ENCODE assay signal across 14 cellular contexts in the genomic region with DNA sequence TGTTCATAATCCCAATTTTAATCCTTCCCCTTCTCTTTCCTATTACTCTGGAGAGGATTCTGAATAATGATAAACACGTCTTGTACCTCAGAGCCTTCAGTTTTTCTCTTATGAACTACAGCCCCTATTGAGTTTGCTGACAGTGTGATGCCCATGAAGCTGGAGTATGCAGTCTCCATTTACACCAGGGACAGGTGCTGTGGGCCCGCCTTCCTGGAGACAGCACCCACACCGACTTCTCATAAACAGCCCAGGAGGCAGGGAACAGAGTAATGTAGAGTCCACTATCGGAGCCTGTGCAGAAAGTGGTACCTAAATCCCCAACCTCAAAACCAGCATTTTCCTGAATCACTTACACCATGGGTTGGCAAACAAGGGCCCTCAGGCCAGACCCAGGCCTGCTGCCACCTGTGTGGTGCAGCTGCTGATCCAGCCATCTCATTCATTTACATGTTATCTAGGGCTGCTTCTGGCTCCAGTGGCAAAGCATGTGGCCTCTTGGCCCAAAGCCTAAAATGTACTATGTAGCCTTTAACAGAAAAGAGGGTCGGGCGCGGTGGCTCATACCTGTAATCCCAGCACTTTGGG.
DNase-seq lines count a peak whose midpoint lies in the region; ATAC-seq and TF ChIP-seq lines count a peak whose summit lies in the region.
"Had no signal": no experiment of that assay in that cellular context is flagged by ENCODE, and none has a peak within 500 bp of the region (broad histone marks: within the 10 kb centered on the region; RNA-seq: fewer than 3 reads in every experiment).

No MANE protein-coding gene starts in this region.

- peak overlapping the region; percentile 60 for H3K27ac ChIP-seq in DND-41 (ENCODE audit: low read length)
- H3K27ac ChIP-seq in mammary epithelial cell (ENCODE audit: insufficient read depth, low read depth, low read length), result no peak overlapping the region
- H3K27ac ChIP-seq: colonic mucosa, parathyroid adenoma, thyroid gland had no signal

- DNase-seq in DND-41 (peak; percentile 50), T-cell (peak in 7 of 34 experiments; percentile 4 to 17 (median 9)), endothelial cell (ENCODE audit: low spot score) (no peak), mammary epithelial cell (no peak), D341Med (ENCODE audit: low spot score) (no peak), NCI-H1694 (lab: John Stamatoyannopoulos, UW) (no peak), cerebellar nuclear complex (lab: John Stamatoyannopoulos, UW) (no peak)
- DNase-seq: activated CD4-positive, CD25-positive, alpha-beta regulatory T cell treated with anti-CD3 and anti-CD28 coated beads, Interleukin-2, amount 50 U/mL, for 72 hours; colonic mucosa; NCI-H1092; PC-3; thyroid gland had no signal

- no peaks in the 10 kb centered on the region for H3K27me3 Mint-ChIP-seq in T-cell
- peaks cover 3% of the 10 kb centered on the region for H3K27me3 Mint-ChIP-seq in endothelial cell (ENCODE audit: unreplicated experiment)

- H3K27me3 ChIP-seq in DND-41 (ENCODE audit: insufficient read depth, low read length, poor library complexity) (no peaks in the 10 kb centered on the region), mammary epithelial cell (ENCODE audit: insufficient read depth, low read length) (no peaks in the 10 kb centered on the region)
- H3K27me3 ChIP-seq: colonic mucosa, thyroid gland had no signal

- H3K9ac ChIP-seq in DND-41 (ENCODE audit: low read depth, low read length), result peak overlapping the region; percentile 20
- H3K9ac ChIP-seq in mammary epithelial cell (ENCODE audit: insufficient read depth, low read length), result no peak overlapping the region
- H3K9ac ChIP-seq: parathyroid adenoma had no signal

- dilution Hi-C loops in mammary epithelial cell (cut with HindIII; ENCODE audit: low sequenced_read_pairs), result no loop called here

- TF ChIP-seq CTCF in DND-41 (IDR thresholded peaks at IDR 0.05; ENCODE audit: borderline replicate concordance, extremely low read depth, low read length, poor library complexity, severe bottlenecking) (peak; percentile 20), endothelial cell (IDR thresholded peaks at IDR 0.05; ENCODE audit: unreplicated experiment) (no peak), mammary epithelial cell (conservative IDR thresholded peaks at IDR 0.05 in 1 of 2, IDR thresholded peaks at IDR 0.05 in 1 of 2; ENCODE audit: extremely low read depth in 1 of 2, insufficient read depth in 1 of 2, low read depth in 1 of 2, low read length in 2 of 2) (no peak)

- in situ Hi-C loops in mammary epithelial cell (cut with MboI; ENCODE audit: low sequenced_read_pairs in 2 of 2), result no loop called here

- POLR2A ChIA-PET in T-cell (lab: Charles Lee), result interaction anchor here (0.5 to 0.6 kb wide), 3 partner anchors 22 to 32 kb away, joined by 3 read pairs; no protein-coding TSS in a partner anchor

- H3K4me1 ChIP-seq in DND-41 (ENCODE audit: insufficient read depth, low read length), result peaks cover 32% of the 10 kb centered on the region
- no peaks in the 10 kb centered on the region for H3K4me1 ChIP-seq in mammary epithelial cell (ENCODE audit: insufficient read depth, low read length)
- H3K4me1 ChIP-seq: colonic mucosa, parathyroid adenoma, thyroid gland had no signal

- H3K4me3 ChIP-seq in DND-41 (ENCODE audit: low read depth in 1 of 2, low read length in 2 of 2) (peak overlapping the region in 1 of 2 experiments; percentile 19; a peak in 2 of 4 replicates), mammary epithelial cell (replicated peaks in 1 of 3; ENCODE audit: insufficient read depth in 1 of 3, low read depth in 2 of 3, low read length in 3 of 3) (no peak overlapping the region)
- H3K4me3 ChIP-seq: colonic mucosa, thyroid gland had no signal

- H3K36me3 Mint-ChIP-seq in T-cell, result peaks cover 47% of the 10 kb centered on the region
- peaks cover 63% of the 10 kb centered on the region for H3K36me3 Mint-ChIP-seq in endothelial cell (ENCODE audit: low read depth, unreplicated experiment)

- H3K4me2 ChIP-seq in DND-41 (ENCODE audit: insufficient read depth, low read length) (peak overlapping the region; percentile 51), mammary epithelial cell (ENCODE audit: insufficient read depth, low read depth, low read length) (no peak overlapping the region)

- H3K79me2 ChIP-seq in DND-41 (ENCODE audit: insufficient read depth, low read length) (no peaks in the 10 kb centered on the region), mammary epithelial cell (ENCODE audit: insufficient read depth, low read length) (no peaks in the 10 kb centered on the region)
- H3K79me2 ChIP-seq: parathyroid adenoma had no signal

- peaks cover 8% of the 10 kb centered on the region; the same call in 1 of the 2 replicates for H3K36me3 ChIP-seq in DND-41 (ENCODE audit: insufficient read depth, low read length)
- H3K36me3 ChIP-seq in mammary epithelial cell (ENCODE audit: insufficient read depth, low read length), result no peaks in the 10 kb centered on the region
- H3K36me3 ChIP-seq: colonic mucosa, thyroid gland had no signal

- 92% methylated on average over 6 of the region's 7 CpGs for WGBS in mammary epithelial cell (ENCODE audit: low coverage, missing lambda C conversion rate)

- peaks cover 61 to 70% (median 65%) of the 10 kb centered on the region in 3 donors for H3K4me1 Mint-ChIP-seq in T-cell
- H3K4me1 Mint-ChIP-seq in endothelial cell (ENCODE audit: unreplicated experiment), result peaks cover 2% of the 10 kb centered on the region

- H3K9me3 Mint-ChIP-seq in T-cell (no peaks in the 10 kb centered on the region), endothelial cell (ENCODE audit: unreplicated experiment) (no peaks in the 10 kb centered on the region)

- BruUV-seq in mammary epithelial cell (replicated peaks; lab: Mats Ljungman, UMichigan), result no TSS peak

- CTCF ChIA-PET in T-cell (lab: Charles Lee), result interaction anchor here (0.8 to 1.5 kb wide), 4 partner anchors 26 to 52 kb away, joined by 3 to 10 read pairs (median 4); no protein-coding TSS in a partner anchor
- CTCF ChIA-PET in mammary epithelial cell (lab: Charles Lee; ENCODE audit: low non-redundant PET), result interaction anchor here (0.6 kb wide), 1 partner anchor 45 kb away, joined by 4 read pairs; no protein-coding TSS in a partner anchor

- intact Hi-C loops in mammary epithelial cell (cut with micrococcal nuclease), result no loop called here

- H4K20me1 ChIP-seq in DND-41 (ENCODE audit: insufficient read depth, low read length), result no peaks in the 10 kb centered on the region; the same call in 1 of the 2 replicates
- no peaks in the 10 kb centered on the region for H4K20me1 ChIP-seq in mammary epithelial cell (ENCODE audit: insufficient read depth, low read length)

- ATAC-seq in DND-41 (ENCODE audit: insufficient read depth, low read depth), result peak; percentile 68
- ATAC-seq in GM19395 (IDR thresholded peaks at IDR 0.05; ENCODE audit: unreplicated experiment), result peak; percentile 15
- peak; percentile 50 to 62 (median 57) for ATAC-seq in T-cell (replicated peaks in 1 of 4)
- ATAC-seq: PC-3 had no signal

- peak overlapping the region; percentile 74 to 83 (median 75) for H3K4me3 Mint-ChIP-seq in T-cell
- H3K4me3 Mint-ChIP-seq in endothelial cell (ENCODE audit: unreplicated experiment), result peak overlapping the region; percentile 7

- H2AFZ ChIP-seq in DND-41 (ENCODE audit: low read depth, low read length), result peak overlapping the region; percentile 5; the same call in 1 of the 2 replicates
- H2AFZ ChIP-seq in mammary epithelial cell (ENCODE audit: low read depth, low read length), result no peak overlapping the region
- H2AFZ ChIP-seq: parathyroid adenoma had no signal

- H3K27ac Mint-ChIP-seq in T-cell, result peak overlapping the region; percentile 80 to 94
- H3K27ac Mint-ChIP-seq in endothelial cell (ENCODE audit: unreplicated experiment), result peak overlapping the region; percentile 12

- H3K9me3 ChIP-seq in DND-41 (ENCODE audit: insufficient read depth, low read length, severe bottlenecking), result no peaks in the 10 kb centered on the region
- no peaks in the 10 kb centered on the region for H3K9me3 ChIP-seq in mammary epithelial cell (replicated peaks; ENCODE audit: insufficient read depth, low read length)
- H3K9me3 ChIP-seq: colonic mucosa, thyroid gland had no signal

Comparison
In these comparisons a context has a peak if more than half of its experiments do, and no peak if none do; other contexts are left out.
1. ATAC-seq: peak in every context shown above with its lines; median percentile 68 in DND-41; 57 in T-cell; 15 in GM19395.